8 cellular contexts compared by ENCODE assay signal in the genomic region with DNA sequence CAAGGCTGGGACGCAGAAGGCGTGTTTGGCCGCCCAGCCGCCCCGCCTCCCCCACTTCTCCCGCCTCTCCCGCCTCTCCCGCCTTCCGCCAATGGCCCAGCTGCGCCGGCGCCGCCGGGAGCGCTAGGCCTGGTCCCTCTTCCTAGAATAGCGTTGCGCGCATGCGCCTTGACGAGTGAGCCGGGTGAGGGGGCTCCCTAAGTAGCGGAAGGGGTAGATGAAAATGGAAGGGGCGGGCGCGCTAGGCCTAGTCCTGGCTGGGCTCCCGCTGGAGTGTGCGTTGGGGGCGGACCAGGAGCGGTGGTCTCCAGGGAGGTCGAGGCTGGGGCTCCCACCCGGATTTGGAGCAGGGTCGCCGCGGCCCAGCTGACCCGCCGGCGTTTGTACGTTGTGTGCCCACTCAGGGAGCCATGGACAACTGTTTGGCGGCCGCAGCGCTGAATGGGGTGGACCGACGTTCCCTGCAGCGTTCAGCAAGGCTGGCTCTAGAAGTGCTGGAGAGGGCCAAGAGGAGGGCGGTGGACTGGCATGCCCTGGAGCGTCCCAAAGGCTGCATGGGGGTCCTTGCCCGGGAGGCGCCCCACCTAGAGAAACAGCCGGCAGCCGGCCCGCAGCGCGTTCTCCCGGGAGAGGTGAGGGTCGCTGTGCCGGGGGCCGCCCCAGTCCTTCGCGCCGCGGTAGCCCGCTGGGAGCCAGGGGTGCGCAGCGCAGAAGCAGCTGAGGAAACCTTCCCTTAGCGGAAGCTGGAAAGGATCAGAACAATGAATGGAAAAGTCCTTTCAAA. TPM values are rescaled to one million over a fixed set of nuclear protein-coding genes. Genes with fewer than 3 reads are reported as not detected.
DNase-seq lines count a peak whose midpoint lies in the region; ATAC-seq, FAIRE-seq and TF ChIP-seq lines count a peak whose summit lies in the region.

A gene with protein sequence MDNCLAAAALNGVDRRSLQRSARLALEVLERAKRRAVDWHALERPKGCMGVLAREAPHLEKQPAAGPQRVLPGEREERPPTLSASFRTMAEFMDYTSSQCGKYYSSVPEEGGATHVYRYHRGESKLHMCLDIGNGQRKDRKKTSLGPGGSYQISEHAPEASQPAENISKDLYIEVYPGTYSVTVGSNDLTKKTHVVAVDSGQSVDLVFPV (plus strand): TSS at position 150 of the 784 bp plus-strand sequence. CDS start 261 bp downstream, at position 411.

- H2AK5ac ChIP-seq in H1 (ENCODE audit: low read depth, low read length) (no peak within 1 kb of the TSS), mesenchymal stem cell (ENCODE audit: low read length, severe bottlenecking) (no peak within 1 kb of the TSS)

- peak within 1 kb of the TSS; percentile 69 for H4K91ac ChIP-seq in H1 (replicated peaks; ENCODE audit: insufficient read length, low read length)
- H4K91ac ChIP-seq in mesenchymal stem cell (ENCODE audit: low read length) = peak within 1 kb of the TSS; percentile 67

- peaks cover 4% of the 10 kb centered on the region for H3K27me3 Mint-ChIP-seq in activated CD8-positive, alpha-beta memory T cell treated with anti-CD3 and anti-CD28 coated beads, Interleukin-2, amount 10 ng/mL, durations not matched to agents 7 days and 5 days

- H3K79me1 ChIP-seq in H1 (ENCODE audit: low read depth, low read length) (no peaks in the 10 kb centered on the region), mesenchymal stem cell (replicated peaks; ENCODE audit: low read length, poor library complexity, severe bottlenecking) (peaks cover 6% of the 10 kb centered on the region)

- peak within 1 kb of the TSS; percentile 78 for H3K27ac Mint-ChIP-seq in activated CD8-positive, alpha-beta memory T cell treated with anti-CD3 and anti-CD28 coated beads, Interleukin-2, amount 10 ng/mL, durations not matched to agents 7 days and 5 days

- peak within 1 kb of the TSS; percentile 83; the same call in 1 of the 2 replicates for H2BK5ac ChIP-seq in H1 (ENCODE audit: low read depth, low read length)
- H2BK5ac ChIP-seq in mesenchymal stem cell (ENCODE audit: low read depth, low read length, poor library complexity, severe bottlenecking) = no peak within 1 kb of the TSS

- POLR2A ChIA-PET in H1 (lab: Charles Lee; ENCODE audit: partially characterized antibody) = interaction anchor here (0.6 to 1.8 kb wide), 15 partner anchors 13 to 229 kb away, joined by 3 to 8 read pairs (median 3); partner anchors contain the start of genes NRIP3, RPL27A, TMEM9B and TRIM66

- H3K18ac ChIP-seq in H1 (ENCODE audit: extremely low read depth, low read length) (peak within 1 kb of the TSS; percentile 83), mesenchymal stem cell (ENCODE audit: low read depth in 1 of 2, low read length in 2 of 2) (peak within 1 kb of the TSS; percentile 71 to 99)

- peak within 1 kb of the TSS; percentile 80 for H3K56ac ChIP-seq in H1 (replicated peaks; ENCODE audit: insufficient read length, low read depth, low read length)

- peaks cover 0 to 1% of the 10 kb centered on the region in 2 experiments for H4K20me1 ChIP-seq in H1 (replicated peaks in 1 of 2; ENCODE audit: control insufficient read depth in 1 of 2, insufficient read depth in 2 of 2, low read length in 2 of 2)

- peak within 1 kb of the TSS; percentile 91; the same call in 1 of the 2 replicates for H4K8ac ChIP-seq in H1 (ENCODE audit: extremely low read depth, insufficient read depth, low read length)
- peak within 1 kb of the TSS; percentile 97 for H4K8ac ChIP-seq in mesenchymal stem cell (ENCODE audit: low read length)

- CTCF ChIA-PET in activated CD8-positive, alpha-beta memory T cell treated with anti-CD3 and anti-CD28 coated beads, Interleukin-2, amount 10 ng/mL, durations not matched to agents 7 days and 5 days (lab: Charles Lee) = interaction anchor here (1.3 to 7.9 kb wide), 3 partner anchors 47 to 226 kb away, joined by 7 to 107 read pairs (median 8); partner anchors contain the start of gene TMEM9B
- CTCF ChIA-PET in H1 (lab: Charles Lee; ENCODE audit: partially characterized antibody) = interaction anchor here (0.6 to 5.8 kb wide), 7 partner anchors 49 to 678 kb away, joined by 3 to 66 read pairs (median 3); no protein-coding TSS in a partner anchor

- WGBS in H1 (ENCODE audit: extremely low coverage in 1 of 2, insufficient coverage in 1 of 2, insufficient read length in 1 of 2, insufficient replicate concordance in 2 of 2, low coverage in 1 of 2, low lambda C conversion rate in 2 of 2, missing lambda C conversion rate in 1 of 2), 2 experiments = 2% methylated on average over 45 of the region's 65 CpGs; no CpG with 5 or more reads in 1 of the 2 experiments
- WGBS in mesenchymal stem cell = under 1% methylated on average over 63 of the region's 65 CpGs

- H2BK120ac ChIP-seq in H1 (replicated peaks; ENCODE audit: low read depth, low read length) = no peak within 1 kb of the TSS
- peak within 1 kb of the TSS; percentile 91 for H2BK120ac ChIP-seq in mesenchymal stem cell (ENCODE audit: low read depth, low read length)

- peak within 1 kb of the TSS; percentile 92 for H4K5ac ChIP-seq in H1 (ENCODE audit: insufficient read length, low read depth, low read length)

- H2BK20ac ChIP-seq in H1 (ENCODE audit: low read length) = no peak within 1 kb of the TSS

- H3K4ac ChIP-seq in H1 (replicated peaks; ENCODE audit: insufficient read length, low read depth, low read length) = peak within 1 kb of the TSS; percentile 85
- H3K4ac ChIP-seq in mesenchymal stem cell (ENCODE audit: low read depth in 1 of 2, low read length in 2 of 2) = peak within 1 kb of the TSS; percentile 54 to 99

- no peak for FAIRE-seq in H1 (lab: Jason Lieb, UNC)

- no peak for TF ChIP-seq RAD21 in H1 (IDR thresholded peaks at IDR 0.05 in 1 of 2, conservative IDR thresholded peaks at IDR 0.05 in 1 of 2; ENCODE audit: low read depth in 2 of 2, low read length in 2 of 2)

- H3K4me1 ChIP-seq in H1 (replicated peaks in 1 of 4; ENCODE audit: control insufficient read depth in 3 of 4, insufficient read depth in 4 of 4, low read length in 3 of 4) = peaks cover 0 to 8% (median 1%) of the 10 kb centered on the region in 4 experiments; a peak in 5 of 7 replicates
- H3K4me1 ChIP-seq in mesenchymal stem cell (ENCODE audit: control insufficient read depth, insufficient read depth, low read depth, low read length) = peaks cover 12% of the 10 kb centered on the region

- no peak within 1 kb of the TSS for H2BK15ac ChIP-seq in H1 (ENCODE audit: low read length)
- H2BK15ac ChIP-seq in mesenchymal stem cell (ENCODE audit: low read depth, poor library complexity, severe bottlenecking) = peak within 1 kb of the TSS; percentile 92

- DNase-seq in CMK (ENCODE audit: low read depth) = peak; percentile 93
- DNase-seq in GM20000 (ENCODE audit: low spot score) = peak; percentile 94
- DNase-seq in HUDEP-2 (lab: John Stamatoyannopoulos, UW; ENCODE audit: unreplicated experiment in 76 of 76) = peak in 75 of 76 experiments; percentile 36 to 92 (median 83)
- DNase-seq in NOMO-1 treated with dmso at 0.1 percent for 144 hours (lab: John Stamatoyannopoulos, UW; ENCODE audit: unreplicated experiment) = peak; percentile 79
- DNase-seq in activated CD8-positive, alpha-beta memory T cell treated with anti-CD3 and anti-CD28 coated beads, Interleukin-2, amount 10 ng/mL, durations not matched to agents 7 days and 5 days = peak; percentile 89
- peak; percentile 94 to 96 for DNase-seq in H1 (ENCODE audit: low read depth in 1 of 2, low spot score in 2 of 2)
- peak; percentile 97 for DNase-seq in mesenchymal stem cell
- DNase-seq in stimulated activated CD8-positive, alpha-beta memory T cell treated with anti-CD3 and anti-CD28 coated beads, Interleukin-12 subunit alpha, Interleukin-12 subunit beta, amount 100 ng/mL, for 24 hours (ENCODE audit: extremely low read depth) = peak; percentile 81

- H3K36me3 ChIP-seq in H1 (ENCODE audit: control insufficient read depth in 2 of 4, insufficient read depth in 4 of 4, low read length in 3 of 4) (peaks cover under 1 to 6% (median 3%) of the 10 kb centered on the region in 4 experiments; a peak in 4 of 8 replicates), mesenchymal stem cell (ENCODE audit: control insufficient read depth in 1 of 2, insufficient read depth in 2 of 2, low read depth in 1 of 2, low read length in 2 of 2) (peaks cover 0 to 17% of the 10 kb centered on the region in 2 experiments)

- 0 out of 3 replicates have a peak, but pooled peaks of 1 of the 2 experiments have one; percentile 4 for TF ChIP-seq EP300 in H1 (IDR thresholded peaks at IDR 0.05; ENCODE audit: borderline replicate concordance in 1 of 2, low read depth in 2 of 2, low read length in 2 of 2)

- peak within 1 kb of the TSS; percentile 68; the same call in 1 of the 2 replicates for H2BK12ac ChIP-seq in H1 (ENCODE audit: low read depth, low read length)
- H2BK12ac ChIP-seq in mesenchymal stem cell (ENCODE audit: low read length in 2 of 2) = peak within 1 kb of the TSS; percentile 42 to 80

- peaks cover 10% of the 10 kb centered on the region; the same call in 1 of the 2 replicates for H3K23me2 ChIP-seq in H1 (ENCODE audit: low read depth, low read length)

- H3K14ac ChIP-seq in H1 (ENCODE audit: insufficient read length) (no peak within 1 kb of the TSS), mesenchymal stem cell (ENCODE audit: low read length in 2 of 2) (peak within 1 kb of the TSS in 1 of 2 experiments; percentile 95)

- H3K27ac ChIP-seq in H1 (ENCODE audit: low read depth, low read length) (peak within 1 kb of the TSS; percentile 55), mesenchymal stem cell (ENCODE audit: low read length, poor library complexity, severe bottlenecking) (peak within 1 kb of the TSS; percentile 86)

- no peak for TF ChIP-seq CTCF in GM20000 (IDR thresholded peaks at IDR 0.05; ENCODE audit: extremely low read depth, missing control alignments)
- TF ChIP-seq CTCF in H1 (IDR thresholded peaks at IDR 0.05; ENCODE audit: control extremely low read depth in 1 of 3, insufficient read depth in 1 of 3, low read depth in 1 of 3, low read length in 3 of 3) = no peak

- peak; percentile 85 for ATAC-seq in activated CD8-positive, alpha-beta memory T cell treated with anti-CD3 and anti-CD28 coated beads, Interleukin-2, amount 10 ng/mL, durations not matched to agents 7 days and 5 days

- H3K4me2 ChIP-seq in H1 (ENCODE audit: insufficient read depth in 1 of 2, low read depth in 2 of 2, low read length in 2 of 2) = peak within 1 kb of the TSS; percentile 96 to 97
- peak within 1 kb of the TSS; percentile 88 for H3K4me2 ChIP-seq in mesenchymal stem cell (ENCODE audit: low read length, poor library complexity, severe bottlenecking)

- peaks cover 0 to 12% (median 5%) of the 10 kb centered on the region in 4 experiments; a peak in 3 of 7 replicates for H3K27me3 ChIP-seq in H1 (replicated peaks in 1 of 4; ENCODE audit: control insufficient read depth in 3 of 4, extremely low read depth in 1 of 4, insufficient read depth in 3 of 4, low read length in 3 of 4)
- no peaks in the 10 kb centered on the region for H3K27me3 ChIP-seq in mesenchymal stem cell (ENCODE audit: control insufficient read depth in 1 of 2, insufficient read depth in 1 of 2, low read length in 2 of 2)

- H3K9me3 ChIP-seq in H1 (ENCODE audit: insufficient read depth in 2 of 2, low read depth in 1 of 2, low read length in 1 of 2) = no peaks in the 10 kb centered on the region
- H3K9me3 ChIP-seq in mesenchymal stem cell (ENCODE audit: control insufficient read depth, low read length) = no peaks in the 10 kb centered on the region

- peaks cover 52% of the 10 kb centered on the region for H3K4me1 Mint-ChIP-seq in activated CD8-positive, alpha-beta memory T cell treated with anti-CD3 and anti-CD28 coated beads, Interleukin-2, amount 10 ng/mL, durations not matched to agents 7 days and 5 days

- peak within 1 kb of the TSS; percentile 93 for H2AFZ ChIP-seq in H1 (ENCODE audit: low read length)
- H2AFZ ChIP-seq in mesenchymal stem cell (ENCODE audit: low read depth, low read length) = peak within 1 kb of the TSS; percentile 79

- peak within 1 kb of the TSS; percentile 86 for H3K4me3 Mint-ChIP-seq in activated CD8-positive, alpha-beta memory T cell treated with anti-CD3 and anti-CD28 coated beads, Interleukin-2, amount 10 ng/mL, durations not matched to agents 7 days and 5 days

- peak in 1 of 2 experiments; percentile 14; a peak in 2 of 3 replicates for TF ChIP-seq POLR2A in H1 (IDR thresholded peaks at IDR 0.05; ENCODE audit: control extremely low read depth in 1 of 2, low read depth in 2 of 2, low read length in 2 of 2)

- H3K4me3 ChIP-seq in H1 (ENCODE audit: extremely low read depth in 1 of 4, insufficient read depth in 2 of 4, low read depth in 3 of 4, low read length in 4 of 4) = peak within 1 kb of the TSS; percentile 74 to 90 (median 83)
- peak within 1 kb of the TSS; percentile 81 to 89 for H3K4me3 ChIP-seq in mesenchymal stem cell (ENCODE audit: insufficient read depth in 1 of 2, low read depth in 1 of 2, low read length in 2 of 2)

- H3K23ac ChIP-seq in H1 (ENCODE audit: insufficient read length) (no peak within 1 kb of the TSS), mesenchymal stem cell (ENCODE audit: low read length in 2 of 2) (peak within 1 kb of the TSS in 1 of 2 experiments; percentile 92)

- peak within 1 kb of the TSS; percentile 47 to 75 (median 70) for H3K9ac ChIP-seq in H1 (replicated peaks in 1 of 4; ENCODE audit: extremely low read depth in 1 of 4, low read depth in 3 of 4, low read length in 3 of 4)
- H3K9ac ChIP-seq in mesenchymal stem cell (ENCODE audit: low read length) = peak within 1 kb of the TSS; percentile 95

- no peaks in the 10 kb centered on the region for H3K9me3 Mint-ChIP-seq in activated CD8-positive, alpha-beta memory T cell treated with anti-CD3 and anti-CD28 coated beads, Interleukin-2, amount 10 ng/mL, durations not matched to agents 7 days and 5 days (ENCODE audit: low read depth)

- H3K79me2 ChIP-seq in H1 (ENCODE audit: control insufficient read depth in 1 of 2, insufficient read depth in 2 of 2, low read length in 2 of 2) = peaks cover 0 to 5% of the 10 kb centered on the region in 2 experiments; a peak in 1 of 4 replicates

- H3K36me3 Mint-ChIP-seq in activated CD8-positive, alpha-beta memory T cell treated with anti-CD3 and anti-CD28 coated beads, Interleukin-2, amount 10 ng/mL, durations not matched to agents 7 days and 5 days = peaks cover 7% of the 10 kb centered on the region

RNA-seq across cellular contexts. Expression of the gene that starts here (rescaled TPM):
- total RNA-seq in activated CD8-positive, alpha-beta memory T cell treated with anti-CD3 and anti-CD28 coated beads, Interleukin-2, amount 10 ng/mL, durations not matched to agents 7 days and 5 days = 10 to 100 TPM; 29.8 to 34.9 TPM
- total RNA-seq in H1 (2021; fragmentation: NEBNext Ultra II Directional; extraction: Animal tissue kit (Norgen Biotek cat#: 25700)) = 17.8 and 19.9 TPM in 2 replicates
- polyA plus RNA-seq in H1 (2011; rRNA removed) = 27.2 and 29.6 TPM in 2 replicates
- polyA plus RNA-seq in H1 (2011; cell fraction: cytosol; rRNA removed) = 24.3 TPM
- 12.4 TPM for polyA plus RNA-seq in H1 (2011; cell fraction: nucleus; rRNA removed)
- polyA plus RNA-seq in H1 (2012, experiment 1 of 2) = 21.3 to 23.8 TPM (median 22.5 TPM) in 4 replicates
- 27.7 TPM for polyA plus RNA-seq in H1 (2012, experiment 2 of 2)
- polyA plus RNA-seq in H1 (2013, experiment 1 of 2) = 10.3 TPM
- polyA plus RNA-seq in H1 (2013, experiment 2 of 2) = 10.5 TPM
- 3.9 and 6.7 TPM in 2 replicates for polyA minus RNA-seq in H1 (2011; rRNA and poly(A)+ RNA removed)
- polyA minus RNA-seq in H1 (2011; cell fraction: cytosol; rRNA and poly(A)+ RNA removed) = 14.0 TPM
- polyA minus RNA-seq in H1 (2011; cell fraction: nucleus; rRNA and poly(A)+ RNA removed) = 8.1 TPM
- polyA plus RNA-seq in mesenchymal stem cell (2013, experiment 1 of 2) = 31.4 TPM
- 30.7 TPM for polyA plus RNA-seq in mesenchymal stem cell (2013, experiment 2 of 2)

Comparison
In these comparisons a context has a peak if more than half of its experiments do, and no peak if none do; other contexts are left out.
1. Peak in every context shown above with its lines: DNase-seq, ATAC-seq, H3K4me3 ChIP-seq and H3K27ac ChIP-seq.